29 cellular contexts compared by ENCODE assay signal in the genomic region with DNA sequence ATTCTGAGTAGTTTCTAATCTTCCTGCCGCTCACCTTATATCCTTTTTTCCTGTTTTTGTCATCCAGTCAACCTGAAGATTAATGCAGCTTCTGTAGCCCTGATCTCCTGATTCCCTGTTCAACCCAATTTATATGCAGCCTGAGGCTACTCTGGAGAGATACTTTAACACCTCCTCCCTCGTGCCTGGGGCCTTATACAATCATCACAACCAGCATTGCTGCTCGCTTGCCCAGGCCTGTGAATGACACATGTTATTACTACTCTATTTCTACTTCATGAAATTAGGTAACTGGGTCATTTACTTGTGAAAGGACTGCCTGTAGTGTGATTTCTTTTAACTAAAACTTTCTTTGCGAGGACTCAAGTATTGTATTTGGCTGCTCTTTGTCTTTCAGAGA.
"Had no signal": no experiment of that assay in that cellular context is flagged by ENCODE, and none has a peak within 500 bp of the region (broad histone marks: within the 10 kb centered on the region; RNA-seq: fewer than 3 reads in every experiment).

No MANE protein-coding gene starts in this region.

- H3K4me1 ChIP-seq: ascending aorta, left ventricle myocardium inferior, pancreas, prostate gland, testis, transverse colon had no signal

- ATAC-seq: effector memory CD8-positive, alpha-beta T cell; esophagus mucosa; pancreas; sciatic nerve; stimulated activated naive CD8-positive, alpha-beta T cell treated with anti-CD3 and anti-CD28 coated beads, Interleukin-15, Interleukin-2, amounts not matched to agents 100 U/mL and 50 U/mL, for 24 hours had no signal

- H3K27ac ChIP-seq: ascending aorta, left ventricle myocardium inferior, pancreas, prostate gland, skin epidermis, testis, transverse colon had no signal

- H3K9me3 ChIP-seq: ascending aorta, left ventricle myocardium inferior, pancreas, prostate gland, testis, transverse colon had no signal

- H3K4me3 ChIP-seq: ascending aorta, left ventricle myocardium inferior, lung, pancreas, prostate gland, skin epidermis, testis, transverse colon had no signal

- H3K36me3 ChIP-seq: ascending aorta, left ventricle myocardium inferior, pancreas, prostate gland, transverse colon had no signal

- H3K27me3 ChIP-seq: ascending aorta, pancreas, testis, transverse colon had no signal

- DNase-seq: activated CD4-positive, alpha-beta memory T cell treated with anti-CD3 and anti-CD28 coated beads for 36 hours; activated CD4-positive, alpha-beta T cell treated with anti-CD3 and anti-CD28 coated beads, Interleukin-2, amount 10 ng/mL, durations not matched to agents 24 days and 14 days; activated CD4-positive, CD25-positive, alpha-beta regulatory T cell treated with anti-CD3 and anti-CD28 coated beads, Interleukin-2, amount 50 U/mL, for 72 hours; activated CD8-positive, alpha-beta memory T cell treated with anti-CD3 and anti-CD28 coated beads, Interleukin-2, amount 50 U/mL, for 48 hours; activated gamma-delta T cell; activated naive CD4-positive, alpha-beta T cell treated with anti-CD3 and anti-CD28 coated beads, Interleukin-2, amount 10 ng/mL, durations not matched to agents 7 days and 5 days; activated naive CD8-positive, alpha-beta T cell treated with anti-CD3 and anti-CD28 coated beads, Interleukin-2, amount 10 ng/mL, durations not matched to agents 7 days and 5 days; activated T-cell treated with anti-CD3 and anti-CD28 coated beads, Interleukin-2, amount 50 U/mL, for 24 hours; caudate nucleus; cortex of kidney; effector memory CD8-positive, alpha-beta T cell; foreskin melanocyte; left ventricle myocardium inferior; naive B cell; nephron progenitor cell; pancreas; retina; stimulated activated CD4-positive, alpha-beta T cell treated with anti-CD3 and anti-CD28 coated beads, Interleukin-12 subunit alpha, Interleukin-12 subunit beta, amount 100 ng/mL, for 4 hours; stimulated activated CD4-positive, alpha-beta T cell treated with anti-CD3 and anti-CD28 coated beads, Interleukin-4, amount 100 ng/mL, for 1 hour; stimulated activated naive CD8-positive, alpha-beta T cell treated with anti-CD3 and anti-CD28 coated beads, Interleukin-15, Interleukin-2, amounts not matched to agents 100 U/mL and 50 U/mL, for 24 hours; T-helper 9 cell; testis; transverse colon had no signal
